8 cellular contexts compared by ENCODE assay signal in genomic region chr5:66958984-66959641, GRCh38.
A peak's percentile ranks its signal among the peaks of the same experiment; 100 is the strongest.
DNase-seq lines count a peak whose midpoint lies in the region; ATAC-seq and TF ChIP-seq lines count a peak whose summit lies in the region.

No MANE protein-coding gene starts in this region.

- TF ChIP-seq CTCF in prostate gland (IDR thresholded peaks at IDR 0.05), result no peak
- TF ChIP-seq CTCF in BE2C (IDR thresholded peaks at IDR 0.05; ENCODE audit: low read depth, low read length), result no peak

- H3K27me3 ChIP-seq in adipocyte (replicated peaks; ENCODE audit: control insufficient read depth, insufficient read depth, low read length) (no peaks in the 10 kb centered on the region), right cardiac atrium (ENCODE audit: control insufficient read depth, insufficient read depth) (no peaks in the 10 kb centered on the region), prostate gland (replicated peaks; ENCODE audit: insufficient read depth) (no peaks in the 10 kb centered on the region), BE2C (no peaks in the 10 kb centered on the region)

- H3K9me3 ChIP-seq in adipocyte (ENCODE audit: control insufficient read depth, low read length) (no peaks in the 10 kb centered on the region), right cardiac atrium (ENCODE audit: control insufficient read depth, low read length) (no peaks in the 10 kb centered on the region), prostate gland (no peaks in the 10 kb centered on the region), BE2C (no peaks in the 10 kb centered on the region)

- H3K27ac ChIP-seq in right cardiac atrium (ENCODE audit: low read length), result peak overlapping the region; percentile 91
- peak overlapping the region; percentile 25 to 34 for H3K27ac ChIP-seq in prostate gland

- H3K4me3 ChIP-seq in adipocyte (ENCODE audit: low read length), result peak overlapping the region; percentile 85
- peak overlapping the region; percentile 71 for H3K4me3 ChIP-seq in right cardiac atrium (ENCODE audit: low read length)
- peak overlapping the region; percentile 20 to 26 for H3K4me3 ChIP-seq in prostate gland
- no peak overlapping the region for H3K4me3 ChIP-seq in BE2C (ENCODE audit: low read depth, low read length)

- peaks cover 34% of the 10 kb centered on the region for H3K4me1 ChIP-seq in adipocyte (ENCODE audit: control insufficient read depth, insufficient read depth, low read length)
- peaks cover 4% of the 10 kb centered on the region for H3K4me1 ChIP-seq in right cardiac atrium (ENCODE audit: control insufficient read depth, insufficient read depth, low read length)
- H3K4me1 ChIP-seq in prostate gland (replicated peaks), result peaks cover 5% of the 10 kb centered on the region
- H3K4me1 ChIP-seq in BE2C, result no peaks in the 10 kb centered on the region

- no peak for TF ChIP-seq POLR2A in prostate gland (IDR thresholded peaks at IDR 0.05)

- H3K36me3 ChIP-seq in adipocyte (ENCODE audit: control insufficient read depth, insufficient read depth, low read length, severe bottlenecking) (no peaks in the 10 kb centered on the region), prostate gland (no peaks in the 10 kb centered on the region), BE2C (no peaks in the 10 kb centered on the region)

- WGBS in right cardiac atrium, result 23% methylated on average over 11 of the region's 11 CpGs
- 19% methylated on average over 11 of the region's 11 CpGs for WGBS in prostate gland

- ATAC-seq in right cardiac atrium (peak; percentile 72 to 78), HG03108 (IDR thresholded peaks at IDR 0.05; ENCODE audit: unreplicated experiment) (no peak), GM21737 (IDR thresholded peaks at IDR 0.05; ENCODE audit: unreplicated experiment) (no peak)

- DNase-seq in ELF-1 (ENCODE audit: low read depth, low spot score) (peak; percentile 32), adipocyte (ENCODE audit: low read depth) (peak; percentile 86), right cardiac atrium (peak; percentile 24 to 75 (median 71)), prostate gland (ENCODE audit: low spot score) (no peak), BE2C (no peak), iPS-NIHi11 (ENCODE audit: low spot score) (no peak)

- H3K9ac ChIP-seq in adipocyte (ENCODE audit: low read length), result peak overlapping the region; percentile 92

- intact Hi-C loops in right cardiac atrium (cut with DNase I), result no loop called here
- intact Hi-C loops in prostate gland (cut with DNase I), result no loop called here

Comparison
In these comparisons a context has a peak if more than half of its experiments do, and no peak if none do; other contexts are left out.
1. DNase-seq: peak in ELF-1 (single experiment), adipocyte (single experiment) and right cardiac atrium (3 of 3); none in prostate gland (single experiment), BE2C (single experiment) and iPS-NIHi11 (single experiment).
2. ATAC-seq: peak in right cardiac atrium (2 of 2); none in HG03108 (single experiment) and GM21737 (single experiment).